8 cellular contexts compared by ENCODE assay signal in the genomic region with DNA sequence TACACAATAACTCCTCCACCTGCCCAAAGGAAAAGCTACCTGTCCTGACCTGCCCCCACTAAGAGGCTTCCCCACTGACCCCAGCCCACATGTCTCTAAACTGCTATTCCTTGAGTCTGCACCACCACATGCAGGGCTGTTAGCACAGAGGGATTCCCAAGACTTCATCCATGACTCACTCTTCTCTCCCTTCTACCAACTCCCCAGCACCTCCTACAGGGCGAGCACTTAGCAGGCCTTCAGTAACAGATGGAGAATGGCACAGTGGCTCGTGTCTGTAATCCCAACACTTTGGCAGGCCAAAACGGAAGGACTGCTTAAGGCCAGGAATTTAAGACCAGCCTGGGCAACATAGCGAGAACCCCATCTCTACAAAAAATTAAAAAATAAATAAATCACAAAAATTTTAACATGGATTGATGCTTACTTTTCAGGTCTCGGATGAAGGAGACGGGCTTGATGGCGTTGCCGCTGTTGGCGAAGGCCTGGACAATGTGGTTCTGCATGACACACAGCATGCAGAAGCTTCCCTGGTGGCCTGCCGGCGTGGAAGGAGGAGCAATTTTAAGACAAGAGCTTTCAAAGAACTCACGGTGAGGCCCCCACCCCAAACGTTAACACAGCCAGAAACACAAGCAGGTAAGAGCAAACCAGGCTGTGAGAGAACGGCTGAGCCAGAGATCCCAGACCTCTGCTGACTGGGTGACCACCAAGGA. TPM values are rescaled to one million over a fixed set of nuclear protein-coding genes. Genes with fewer than 3 reads are reported as not detected.
DNase-seq lines count a peak whose midpoint lies in the region; ATAC-seq, FAIRE-seq and TF ChIP-seq lines count a peak whose summit lies in the region.

No MANE protein-coding gene starts in this region.

- TF ChIP-seq EP300 in K562 (IDR thresholded peaks at IDR 0.05; ENCODE audit: low read length) = no peak

- H4K20me1 ChIP-seq in Loucy (ENCODE audit: insufficient read depth, low read length, poor library complexity, severe bottlenecking) (no peaks in the 10 kb centered on the region), K562 (replicated peaks; ENCODE audit: control insufficient read depth, insufficient read depth, low read length) (peaks cover 16% of the 10 kb centered on the region)

- H3F3A ChIP-seq in Loucy (ENCODE audit: low read depth) = no peaks in the 10 kb centered on the region

- no peak for TF ChIP-seq POLR2A in K562 (conservative IDR thresholded peaks at IDR 0.05)

- H3K9me2 ChIP-seq in Loucy (replicated peaks; ENCODE audit: low read depth, low read length) = no peaks in the 10 kb centered on the region

- H3K27me3 ChIP-seq in Loucy (ENCODE audit: insufficient read depth, low read length, poor library complexity, severe bottlenecking) (no peaks in the 10 kb centered on the region), K562 (ENCODE audit: control insufficient read depth in 2 of 2, insufficient read depth in 2 of 2, low read length in 2 of 2) (no peaks in the 10 kb centered on the region)

- H3K27ac Mint-ChIP-seq in activated CD4-positive, alpha-beta T cell treated with anti-CD3 and anti-CD28 coated beads, Interleukin-2, amount 10 ng/mL, durations not matched to agents 24 days and 14 days = no peak overlapping the region
- H3K27ac Mint-ChIP-seq in osteocyte (ENCODE audit: unreplicated experiment) = no peak overlapping the region

- H2AFZ ChIP-seq in Loucy (ENCODE audit: low read length) (no peak overlapping the region), K562 (ENCODE audit: low read depth, low read length) (no peak overlapping the region)

- peak; percentile 58 for FAIRE-seq in K562 (lab: Jason Lieb, UNC)

- H3K9ac ChIP-seq in Loucy (ENCODE audit: low read depth, low read length, poor library complexity, severe bottlenecking) (no peak overlapping the region), K562 (ENCODE audit: insufficient read depth in 1 of 2, low read depth in 2 of 2, low read length in 2 of 2) (no peak overlapping the region)

- no TSS peak for BruUV-seq in K562 (replicated peaks; lab: Mats Ljungman, UMichigan)

- CTCF ChIA-PET in K562 (lab: Yijun Ruan, JAX; ENCODE audit: low intra/inter-chr PET ratio) = interaction anchor here (0.6 kb wide), 1 partner anchor 334 kb away, joined by 3 read pairs; no protein-coding TSS in a partner anchor

- no peak overlapping the region for H3K4me3 Mint-ChIP-seq in activated CD4-positive, alpha-beta T cell treated with anti-CD3 and anti-CD28 coated beads, Interleukin-2, amount 10 ng/mL, durations not matched to agents 24 days and 14 days
- H3K4me3 Mint-ChIP-seq in osteocyte (ENCODE audit: unreplicated experiment) = no peak overlapping the region

- H3K4me1 Mint-ChIP-seq in activated CD4-positive, alpha-beta T cell treated with anti-CD3 and anti-CD28 coated beads, Interleukin-2, amount 10 ng/mL, durations not matched to agents 24 days and 14 days = peaks cover 23% of the 10 kb centered on the region
- peaks cover 6% of the 10 kb centered on the region for H3K4me1 Mint-ChIP-seq in osteocyte (ENCODE audit: unreplicated experiment)

- H3K9me1 ChIP-seq in K562 (ENCODE audit: control insufficient read depth, insufficient read depth, low read length) = no peaks in the 10 kb centered on the region

- H3K27me3 Mint-ChIP-seq in activated CD4-positive, alpha-beta T cell treated with anti-CD3 and anti-CD28 coated beads, Interleukin-2, amount 10 ng/mL, durations not matched to agents 24 days and 14 days = no peaks in the 10 kb centered on the region
- H3K27me3 Mint-ChIP-seq in osteocyte (ENCODE audit: unreplicated experiment) = no peaks in the 10 kb centered on the region

- H3K4me3 ChIP-seq in Loucy (ENCODE audit: low read length, poor library complexity, severe bottlenecking) = no peak overlapping the region
- H3K4me3 ChIP-seq in K562 = no peak overlapping the region

- peak; percentile 36 for DNase-seq in activated CD4-positive, alpha-beta T cell treated with anti-CD3 and anti-CD28 coated beads for 48 hours
- no peak for DNase-seq in activated CD4-positive, alpha-beta T cell treated with anti-CD3 and anti-CD28 coated beads, Interleukin-2, amount 10 ng/mL, durations not matched to agents 24 days and 14 days
- DNase-seq in K562 (ENCODE audit: extremely low read depth in 1 of 4, low spot score in 3 of 4) (peak in 2 of 4 experiments; percentile 11 to 30), osteocyte (ENCODE audit: extremely low spot score, unreplicated experiment) (no peak), NCI-H1694 treated with DMSO at 0.1 percent for 48 hours (lab: John Stamatoyannopoulos, UW) (no peak)

- peaks cover 82% of the 10 kb centered on the region for H3K36me3 Mint-ChIP-seq in activated CD4-positive, alpha-beta T cell treated with anti-CD3 and anti-CD28 coated beads, Interleukin-2, amount 10 ng/mL, durations not matched to agents 24 days and 14 days (ENCODE audit: low read depth)
- H3K36me3 Mint-ChIP-seq in osteocyte (ENCODE audit: unreplicated experiment) = peaks cover 72% of the 10 kb centered on the region

- TF ChIP-seq RAD21 in K562 (CRISPR knock-in tag; conservative IDR thresholded peaks at IDR 0.05 in 1 of 2, IDR thresholded peaks at IDR 0.05 in 1 of 2) = peak in 1 of 2 experiments; percentile 29; a peak in 2 of 4 replicates

- ATAC-seq in K562 (peak; percentile 73), GM18502 (IDR thresholded peaks at IDR 0.05; ENCODE audit: poor library complexity, unreplicated experiment) (no peak), GM18520 (IDR thresholded peaks at IDR 0.05; ENCODE audit: unreplicated experiment) (no peak)

- in situ Hi-C loops in K562 (cut with MboI) = no loop called here

- H3K36me3 ChIP-seq in Loucy (ENCODE audit: insufficient read depth, low read length) (peaks cover 95% of the 10 kb centered on the region; the same call in 1 of the 2 replicates), K562 (ENCODE audit: control insufficient read depth, insufficient read depth, low read length) (peaks cover 96% of the 10 kb centered on the region)

- H3K4me2 ChIP-seq in Loucy (ENCODE audit: low read depth, low read length, poor library complexity, severe bottlenecking) = no peak overlapping the region
- no peak overlapping the region for H3K4me2 ChIP-seq in K562 (ENCODE audit: insufficient read depth, low read length)

- H3K79me2 ChIP-seq in Loucy (ENCODE audit: insufficient read depth, low read length) = peaks cover 24% of the 10 kb centered on the region
- H3K79me2 ChIP-seq in K562 (ENCODE audit: control insufficient read depth, insufficient read depth, low read length) = peaks cover 9% of the 10 kb centered on the region; the same call in 1 of the 3 replicates

- intact Hi-C loops in activated CD4-positive, alpha-beta T cell treated with anti-CD3 and anti-CD28 coated beads, Interleukin-2, amount 10 ng/mL, durations not matched to agents 24 days and 14 days (cut with micrococcal nuclease) = no loop called here
- intact Hi-C loops in K562 (cut with micrococcal nuclease) = no loop called here

- no peaks in the 10 kb centered on the region for H3K9me3 ChIP-seq in Loucy (ENCODE audit: insufficient read depth, low read depth, low read length)
- H3K9me3 ChIP-seq in K562 (replicated peaks; ENCODE audit: control insufficient read depth, insufficient read depth, low read depth, low read length) = no peaks in the 10 kb centered on the region

- no peak overlapping the region for H3K27ac ChIP-seq in K562 (ENCODE audit: extremely low read depth, low read depth, low read length)

- TF ChIP-seq CTCF in Loucy (conservative IDR thresholded peaks at IDR 0.05; ENCODE audit: low read length) (peak; percentile 54), K562 (IDR thresholded peaks at IDR 0.05 in 2 of 3, conservative IDR thresholded peaks at IDR 0.05 in 1 of 3; ENCODE audit: insufficient read depth in 2 of 3, low read depth in 1 of 3, low read length in 3 of 3) (peak; percentile 24 to 44 (median 28); a peak in 3 of 6 replicates), osteocyte (IDR thresholded peaks at IDR 0.05) (peak; percentile 27)

- WGBS in K562 (ENCODE audit: insufficient coverage, low coverage, missing lambda C conversion rate) = 92% methylated on average over 14 of the region's 14 CpGs

- no peaks in the 10 kb centered on the region for H3K9me3 Mint-ChIP-seq in activated CD4-positive, alpha-beta T cell treated with anti-CD3 and anti-CD28 coated beads, Interleukin-2, amount 10 ng/mL, durations not matched to agents 24 days and 14 days
- no peaks in the 10 kb centered on the region for H3K9me3 Mint-ChIP-seq in osteocyte (ENCODE audit: unreplicated experiment)

- POLR2A ChIA-PET in K562 (lab: Yijun Ruan, JAX) = interaction anchor here (0.6 to 1.4 kb wide), 5 partner anchors 7 to 570 kb away, joined by 3 to 5 read pairs (median 3); no protein-coding TSS in a partner anchor

- H3K4me1 ChIP-seq in Loucy (ENCODE audit: insufficient read depth, low read length, poor library complexity, severe bottlenecking) (peaks cover 4% of the 10 kb centered on the region), K562 (replicated peaks in 1 of 2; ENCODE audit: control insufficient read depth in 2 of 2, insufficient read depth in 2 of 2, low read length in 2 of 2) (no peaks in the 10 kb centered on the region)

RNA-seq across cellular contexts. Expression of a gene that starts 12.0 kb away (rescaled TPM):
- total RNA-seq in activated CD4-positive, alpha-beta T cell treated with anti-CD3 and anti-CD28 coated beads, Interleukin-2, amount 10 ng/mL, durations not matched to agents 24 days and 14 days = 128 TPM in 2 replicates
- total RNA-seq in K562 (2011; cell fraction: chromatin; rRNA removed; ENCODE audit: low replicate concordance) = 148 and 235 TPM in 2 replicates
- total RNA-seq in K562 (2011; cell fraction: nucleolus; rRNA removed) = 81.9 and 95.5 TPM in 2 replicates
- 95.0 and 103 TPM in 2 replicates for total RNA-seq in K562 (2011; cell fraction: nucleoplasm; rRNA removed)
- 15.1 and 18.3 TPM in 2 replicates for total RNA-seq in K562 (2014; rRNA removed)
- 23.7 and 29.8 TPM in 2 replicates for total RNA-seq in K562 (2014; rRNA removed; fragmentation: Illumina TruSeq; extraction: Trizol)
- total RNA-seq in K562 (2015; rRNA removed; fragmentation: Illumina TruSeq; extraction: Trizol) = 18.5 and 20.8 TPM in 2 replicates
- total RNA-seq in K562 (2021) = 66.8 and 72.8 TPM in 2 replicates
- polyA plus RNA-seq in K562 (2011; rRNA removed) = 22.5 and 34.0 TPM in 2 replicates
- 21.9 and 24.7 TPM in 2 replicates for polyA plus RNA-seq in K562 (2011; cell fraction: cytosol; rRNA removed)
- polyA plus RNA-seq in K562 (2011; cell fraction: nucleus; rRNA removed) = 99.8 and 123 TPM in 2 replicates
- polyA plus RNA-seq in K562 (2012) = 45.4 and 46.5 TPM in 2 replicates
- 45.9 and 47.4 TPM in 2 replicates for polyA plus RNA-seq in K562 (2014; fragmentation: Illumina TruSeq; extraction: Trizol)
- 1 to 10 TPM; 6.4 to 8.5 TPM for polyA plus RNA-seq in K562 (2014; fragmentation: Nextera tagmentation; extraction: Ambion mirVana)
- 31.7 and 33.9 TPM in 2 replicates for polyA plus RNA-seq in K562 (2014; rRNA removed)
- 34.2 and 37.2 TPM in 2 replicates for polyA minus RNA-seq in K562 (2011; rRNA and poly(A)+ RNA removed)
- 21.8 and 26.1 TPM in 2 replicates for polyA minus RNA-seq in K562 (2011; cell fraction: cytosol; rRNA and poly(A)+ RNA removed)
- polyA minus RNA-seq in K562 (2011; cell fraction: nucleus; rRNA and poly(A)+ RNA removed) = 26.8 and 40.4 TPM in 2 replicates
- 56.2 and 66.7 TPM in 2 replicates for total RNA-seq in osteocyte

RNA-seq across cellular contexts. Expression of a gene that starts 46.6 kb away (rescaled TPM):
- 126 and 131 TPM in 2 replicates for total RNA-seq in activated CD4-positive, alpha-beta T cell treated with anti-CD3 and anti-CD28 coated beads, Interleukin-2, amount 10 ng/mL, durations not matched to agents 24 days and 14 days
- total RNA-seq in K562 (2011; cell fraction: chromatin; rRNA removed; ENCODE audit: low replicate concordance) = 59.2 and 70.8 TPM in 2 replicates
- 27.7 and 37.1 TPM in 2 replicates for total RNA-seq in K562 (2011; cell fraction: nucleolus; rRNA removed)
- total RNA-seq in K562 (2011; cell fraction: nucleoplasm; rRNA removed) = 34.9 and 43.7 TPM in 2 replicates
- total RNA-seq in K562 (2014; rRNA removed) (15.0 and 15.1 TPM in 2 replicates), K562 (2014; rRNA removed; fragmentation: Illumina TruSeq; extraction: Trizol) (16.8 and 18.3 TPM in 2 replicates), K562 (2015; rRNA removed; fragmentation: Illumina TruSeq; extraction: Trizol) (19.6 and 21.2 TPM in 2 replicates), K562 (2021) (24.4 and 27.7 TPM in 2 replicates), osteocyte (113 and 123 TPM in 2 replicates)
- polyA plus RNA-seq in K562 (2011; rRNA removed) (16.1 and 16.5 TPM in 2 replicates), K562 (2014; fragmentation: Illumina TruSeq; extraction: Trizol) (20.5 and 24.1 TPM in 2 replicates), K562 (2014; fragmentation: Nextera tagmentation; extraction: Ambion mirVana) (under 1 TPM; 0.52 to 0.70 TPM), K562 (2014; rRNA removed) (25.1 and 25.4 TPM in 2 replicates)
- polyA plus RNA-seq in K562 (2011; cell fraction: cytosol; rRNA removed) = 14.2 and 14.9 TPM in 2 replicates
- polyA plus RNA-seq in K562 (2011; cell fraction: nucleus; rRNA removed) = 71.2 and 83.3 TPM in 2 replicates
- 17.4 and 27.1 TPM in 2 replicates for polyA plus RNA-seq in K562 (2012)
- 12.2 and 12.3 TPM in 2 replicates for polyA minus RNA-seq in K562 (2011; rRNA and poly(A)+ RNA removed)
- polyA minus RNA-seq in K562 (2011; cell fraction: cytosol; rRNA and poly(A)+ RNA removed) = 6.5 and 8.0 TPM in 2 replicates
- 12.8 and 20.0 TPM in 2 replicates for polyA minus RNA-seq in K562 (2011; cell fraction: nucleus; rRNA and poly(A)+ RNA removed)
